29 cellular contexts compared by ENCODE assay signal in genomic region chr7:70810558-70811139, GRCh38.
"Had no signal": no experiment of that assay in that cellular context is flagged by ENCODE, and none has a peak within 500 bp of the region (broad histone marks: within the 10 kb centered on the region; RNA-seq: fewer than 3 reads in every experiment).

No MANE protein-coding gene starts in this region.

- H3K9ac ChIP-seq: parathyroid adenoma had no signal

- DNase-seq: colonic mucosa; effector CD8-positive, alpha-beta T cell; endodermal cell; foreskin keratinocyte; glutamatergic neuron; heart right ventricle; hippocampal formation; kidney glomerular epithelial cell; left colon; left ventricle myocardium superior; natural killer cell; occipital lobe; stimulated activated CD4-positive, alpha-beta T cell treated with anti-CD3 and anti-CD28 coated beads, Interleukin-12 subunit alpha, Interleukin-12 subunit beta, amount 100 ng/mL, for 4 hours; stimulated activated CD4-positive, alpha-beta T cell treated with anti-CD3 and anti-CD28 coated beads, Interleukin-1b, Interleukin-23, amount 100 ng/mL, for 48 hours; stimulated activated CD4-positive, alpha-beta T cell treated with anti-CD3 and anti-CD28 coated beads, Interleukin-4, amount 100 ng/mL, for 1 hour; stimulated activated naive CD4-positive, alpha-beta T cell treated with Interleukin-2 at 50 U/mL for 16 hours; stomach; thyroid gland; upper lobe of left lung had no signal

- H3K9me3 ChIP-seq: colonic mucosa, stomach, thyroid gland, upper lobe of left lung had no signal

- H3K27me3 Mint-ChIP-seq: dendritic cell treated with granulocyte-macrophage colony-stimulating factor and Interleukin-4, amounts not matched to agents 40 ng/mL and 50 ng/mL, for 4 days had no signal

- H3K27ac ChIP-seq: colonic mucosa, epithelial cell of prostate, foreskin keratinocyte, heart right ventricle, parathyroid adenoma, stomach, thyroid gland, upper lobe of left lung had no signal

- H3K9me3 Mint-ChIP-seq: dendritic cell treated with granulocyte-macrophage colony-stimulating factor and Interleukin-4, amounts not matched to agents 40 ng/mL and 50 ng/mL, for 4 days; natural killer cell; stimulated activated effector memory CD8-positive, alpha-beta T cell treated with anti-CD3 and anti-CD28 coated beads, Interleukin-12 subunit alpha, Interleukin-12 subunit beta, amount 100 ng/mL, for 72 hours had no signal

- H3K79me2 ChIP-seq: parathyroid adenoma had no signal

- H3K27me3 ChIP-seq: colonic mucosa, thyroid gland, upper lobe of left lung had no signal

- H3K4me1 Mint-ChIP-seq: natural killer cell had no signal

- H3K27ac Mint-ChIP-seq: dendritic cell treated with granulocyte-macrophage colony-stimulating factor and Interleukin-4, amounts not matched to agents 40 ng/mL and 50 ng/mL, for 4 days; endodermal cell; memory B cell; natural killer cell; progenitor cell of endocrine pancreas; stimulated activated effector memory CD8-positive, alpha-beta T cell treated with anti-CD3 and anti-CD28 coated beads, Interleukin-12 subunit alpha, Interleukin-12 subunit beta, amount 100 ng/mL, for 72 hours had no signal

- H3K4me3 ChIP-seq: colonic mucosa, heart right ventricle, lung, smooth muscle cell, stomach, thyroid gland, upper lobe of left lung had no signal

- H3K4me2 ChIP-seq: smooth muscle cell had no signal

- H2AFZ ChIP-seq: parathyroid adenoma had no signal

- H3K36me3 Mint-ChIP-seq: memory B cell; natural killer cell; stimulated activated effector memory CD8-positive, alpha-beta T cell treated with anti-CD3 and anti-CD28 coated beads, Interleukin-12 subunit alpha, Interleukin-12 subunit beta, amount 100 ng/mL, for 72 hours had no signal

- H3K36me3 ChIP-seq: colonic mucosa, heart right ventricle, stomach, thyroid gland, upper lobe of left lung had no signal

- H3K4me3 Mint-ChIP-seq: dendritic cell treated with granulocyte-macrophage colony-stimulating factor and Interleukin-4, amounts not matched to agents 40 ng/mL and 50 ng/mL, for 4 days; endodermal cell; memory B cell; natural killer cell; stimulated activated effector memory CD8-positive, alpha-beta T cell treated with anti-CD3 and anti-CD28 coated beads, Interleukin-12 subunit alpha, Interleukin-12 subunit beta, amount 100 ng/mL, for 72 hours had no signal

- H3K4me1 ChIP-seq: colonic mucosa, foreskin keratinocyte, heart right ventricle, parathyroid adenoma, stomach, thyroid gland, upper lobe of left lung had no signal

- ATAC-seq: esophagus mucosa; foreskin keratinocyte; heart right ventricle; left colon; left ventricle myocardium superior; natural killer cell; sciatic nerve; stimulated activated effector memory CD8-positive, alpha-beta T cell treated with anti-CD3 and anti-CD28 coated beads, Interleukin-12 subunit alpha, Interleukin-12 subunit beta, amount 100 ng/mL, for 72 hours had no signal
